ENCODE assay signal across 8 cellular contexts in the genomic region with DNA sequence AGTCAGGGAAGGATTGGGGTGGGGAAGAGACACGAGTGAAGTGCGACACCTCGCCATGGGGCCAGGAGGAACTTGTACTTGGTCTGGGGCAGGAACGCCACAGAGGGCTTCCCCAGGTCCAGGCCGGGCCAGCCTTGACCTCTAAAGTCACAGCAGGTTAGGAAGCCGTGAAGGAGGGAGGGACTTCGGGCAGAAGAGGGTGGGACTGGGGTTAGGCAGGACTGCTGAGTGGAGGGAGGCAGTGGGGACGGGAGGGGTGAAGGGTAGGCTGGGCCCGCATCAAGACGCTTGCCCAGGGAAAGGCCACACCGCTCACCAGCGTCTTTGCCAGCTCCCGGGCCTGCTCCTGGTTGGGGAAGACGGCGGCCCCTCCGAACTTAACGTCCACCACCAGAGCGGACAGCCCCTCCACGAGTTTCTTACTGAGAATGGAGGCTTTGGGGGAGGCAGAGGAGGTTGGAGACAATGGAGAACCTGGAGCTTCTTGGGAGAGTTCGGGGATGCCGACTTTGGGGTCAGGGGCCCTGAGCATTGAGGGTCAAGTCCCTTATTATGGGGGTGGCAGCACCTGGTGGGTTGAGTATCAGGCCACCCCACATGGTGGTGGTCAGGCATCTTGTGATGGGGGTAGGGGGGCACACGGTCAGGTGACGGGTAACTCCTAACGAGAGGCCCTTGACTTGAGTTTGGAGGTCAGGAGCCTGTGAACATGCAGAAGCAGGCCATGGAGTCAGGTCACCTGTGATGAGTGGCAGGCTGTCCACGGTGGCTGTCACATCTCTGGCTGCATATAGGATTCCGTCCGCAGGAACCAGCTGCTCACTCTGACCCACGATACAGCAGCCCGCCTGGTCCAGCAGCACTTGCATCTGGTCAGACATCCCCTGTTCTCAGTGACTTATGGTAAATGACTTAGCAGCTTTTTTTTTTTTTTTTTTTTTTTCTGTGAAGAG. TPM values are rescaled to one million over a fixed set of nuclear protein-coding genes. Genes with fewer than 3 reads are reported as not detected.
A peak's percentile ranks its signal among the peaks of the same experiment; 100 is the strongest.
DNase-seq lines count a peak whose midpoint lies in the region; ATAC-seq and TF ChIP-seq lines count a peak whose summit lies in the region.

No MANE protein-coding gene starts in this region.

- peak overlapping the region; percentile 85 for H3K9ac ChIP-seq in Karpas-422 (ENCODE audit: low read length)

- no peaks in the 10 kb centered on the region for H3K36me3 ChIP-seq in Karpas-422 (ENCODE audit: insufficient read depth, low read length)

- intact Hi-C loops in Right ventricle myocardium inferior (cut with DNase I): loop anchor here (5.0 kb wide), 1 partner anchor 95 kb away; no protein-coding TSS in a partner anchor

- CTCF ChIA-PET in GM10248 (lab: Yijun Ruan, JAX): interaction anchor here (0.9 to 6.7 kb wide), 3 partner anchors 18 to 36 kb away, joined by 3 to 136 read pairs (median 41); a partner anchor contains a TSS

- H3K4me1 ChIP-seq in Karpas-422 (ENCODE audit: low read length): peaks cover 49% of the 10 kb centered on the region

- H3K4me1 Mint-ChIP-seq in activated T-cell treated with anti-CD3 and anti-CD28 coated beads, Interleukin-2, amount 50 U/mL, for 4 hours (ENCODE audit: low read depth): peaks cover 31% of the 10 kb centered on the region

- H3K4me3 ChIP-seq in Karpas-422 (ENCODE audit: low read length): peak overlapping the region; percentile 98

- no peaks in the 10 kb centered on the region for H3K27me3 Mint-ChIP-seq in activated T-cell treated with anti-CD3 and anti-CD28 coated beads, Interleukin-2, amount 50 U/mL, for 4 hours (ENCODE audit: low read depth)

- H4K20me1 ChIP-seq in Karpas-422 (ENCODE audit: insufficient read depth, low read depth, low read length): peaks cover 14% of the 10 kb centered on the region

- H2AFZ ChIP-seq in Karpas-422 (ENCODE audit: low read length): peak overlapping the region; percentile 63; the same call in 1 of the 2 replicates

- H3K36me3 Mint-ChIP-seq in activated T-cell treated with anti-CD3 and anti-CD28 coated beads, Interleukin-2, amount 50 U/mL, for 4 hours (ENCODE audit: insufficient read depth): peaks cover 10% of the 10 kb centered on the region

- no peaks in the 10 kb centered on the region for H3K9me3 ChIP-seq in Karpas-422 (ENCODE audit: low read length)

- H3K9me3 Mint-ChIP-seq in activated T-cell treated with anti-CD3 and anti-CD28 coated beads, Interleukin-2, amount 50 U/mL, for 4 hours: no peaks in the 10 kb centered on the region

- no peaks in the 10 kb centered on the region for H3K27me3 ChIP-seq in Karpas-422 (ENCODE audit: low read length)

- DNase-seq in GM10248 (ENCODE audit: extremely low spot score): peak; percentile 76
- peak; percentile 86 for DNase-seq in Karpas-422
- no peak for DNase-seq in activated T-cell treated with anti-CD3 and anti-CD28 coated beads, Interleukin-2, amount 50 U/mL, for 4 hours
- DNase-seq in Right ventricle myocardium inferior (ENCODE audit: missing footprints): peak; percentile 83
- peak; percentile 43 for DNase-seq in pons (ENCODE audit: low spot score)
- DNase-seq in NCI-H1092 (lab: John Stamatoyannopoulos, UW): no peak

- POLR2A ChIA-PET in GM10248 (lab: Yijun Ruan, JAX): interaction anchor here (0.6 kb wide), 1 partner anchor 223 kb away, joined by 3 read pairs; no protein-coding TSS in a partner anchor

- no peaks in the 10 kb centered on the region for H3K9me2 ChIP-seq in Karpas-422 (replicated peaks; ENCODE audit: insufficient read depth, low read length)

- ATAC-seq in activated T-cell treated with anti-CD3 and anti-CD28 coated beads, Interleukin-2, amount 50 U/mL, for 4 hours: no peak
- ATAC-seq in Right ventricle myocardium inferior: peak; percentile 11
- ATAC-seq in HG03039 (IDR thresholded peaks at IDR 0.05; ENCODE audit: unreplicated experiment): no peak
- no peak for ATAC-seq in GM21381 (IDR thresholded peaks at IDR 0.05; ENCODE audit: unreplicated experiment)

- no peak for TF ChIP-seq CTCF in GM10248 (IDR thresholded peaks at IDR 0.05; ENCODE audit: control extremely low read depth, extremely low read depth, low read depth, missing control alignments)

- H3K27ac ChIP-seq in Karpas-422 (ENCODE audit: low read length): peak overlapping the region; percentile 87

- peaks cover 22% of the 10 kb centered on the region for H3K79me2 ChIP-seq in Karpas-422 (ENCODE audit: low read length)

- peak overlapping the region; percentile 98 for H3K4me2 ChIP-seq in Karpas-422 (ENCODE audit: low read depth, low read length, poor library complexity, severe bottlenecking)

- H3K4me3 Mint-ChIP-seq in activated T-cell treated with anti-CD3 and anti-CD28 coated beads, Interleukin-2, amount 50 U/mL, for 4 hours: peak overlapping the region; percentile 80

RNA-seq across cellular contexts. Expression of a gene that starts 1.7 kb away (rescaled TPM):
- 1.1 and 14.2 TPM in 2 replicates for total RNA-seq in Karpas-422 (2014; rRNA removed; shearing (Covaris generic); ENCODE audit: low replicate concordance)
- 10 to 100 TPM; 12.7 to 14.4 (median 14.2) TPM for total RNA-seq in activated T-cell treated with anti-CD3 and anti-CD28 coated beads, Interleukin-2, amount 50 U/mL, for 4 hours
- not detected for total RNA-seq in Right ventricle myocardium inferior

RNA-seq across cellular contexts. Expression of a gene that starts 2.7 kb away (rescaled TPM):
- 1.8 and 5.0 TPM in 2 replicates for total RNA-seq in Karpas-422 (2014; rRNA removed; shearing (Covaris generic); ENCODE audit: low replicate concordance)
- 100 to 1,000 TPM in 1 of 3 donors, 10 to 100 TPM in 2; 64.4 to 103 (median 66.1) TPM for total RNA-seq in activated T-cell treated with anti-CD3 and anti-CD28 coated beads, Interleukin-2, amount 50 U/mL, for 4 hours
- total RNA-seq in Right ventricle myocardium inferior: 15.5 TPM

RNA-seq across cellular contexts. Expression of a gene that starts 18.6 kb away (rescaled TPM):
- total RNA-seq in Karpas-422 (2014; rRNA removed; shearing (Covaris generic); ENCODE audit: low replicate concordance): 4.5 and 9.8 TPM in 2 replicates
- total RNA-seq in activated T-cell treated with anti-CD3 and anti-CD28 coated beads, Interleukin-2, amount 50 U/mL, for 4 hours: 1 to 10 TPM; 5.4 to 7.4 (median 6.4) TPM
- total RNA-seq in Right ventricle myocardium inferior: not detected

RNA-seq across cellular contexts. Expression of a gene that starts 19.1 kb away (rescaled TPM):
- 24.6 and 53.5 TPM in 2 replicates for total RNA-seq in Karpas-422 (2014; rRNA removed; shearing (Covaris generic); ENCODE audit: low replicate concordance)
- total RNA-seq in activated T-cell treated with anti-CD3 and anti-CD28 coated beads, Interleukin-2, amount 50 U/mL, for 4 hours: 100 to 1,000 TPM; 152 to 175 (median 156) TPM
- 26.7 TPM for total RNA-seq in Right ventricle myocardium inferior

RNA-seq across cellular contexts. Expression of a gene that starts 19.6 kb away (rescaled TPM):
- total RNA-seq in Karpas-422 (2014; rRNA removed; shearing (Covaris generic); ENCODE audit: low replicate concordance): 19.2 and 21.4 TPM in 2 replicates
- 10 to 100 TPM; 68.7 to 79.9 (median 72.2) TPM for total RNA-seq in activated T-cell treated with anti-CD3 and anti-CD28 coated beads, Interleukin-2, amount 50 U/mL, for 4 hours
- total RNA-seq in Right ventricle myocardium inferior: 24.9 TPM

Comparison
In these comparisons a context has a peak if more than half of its experiments do, and no peak if none do; other contexts are left out.
1. DNase-seq: peak in GM10248 (single experiment), Karpas-422 (single experiment), Right ventricle myocardium inferior (single experiment) and pons (single experiment); none in activated T-cell treated with anti-CD3 and anti-CD28 coated beads, Interleukin-2, amount 50 U/mL, for 4 hours (single experiment) and NCI-H1092 (single experiment).